In genomic region chr2:219280682-219281081, GRCh38 we compare ENCODE assay signal across 1 cellular context.
TF ChIP-seq lines count a peak whose summit lies in the region.

No MANE protein-coding gene starts in this region.

TF ChIP-seq in A549, 52 proteins besides CTCF, POLR2A, EP300 and RAD21 (continued from another document):
- no peak for TF ChIP-seq E2F6 (IDR thresholded peaks at IDR 0.05; ENCODE audit: borderline replicate concordance, low read depth)
